In the genomic region with DNA sequence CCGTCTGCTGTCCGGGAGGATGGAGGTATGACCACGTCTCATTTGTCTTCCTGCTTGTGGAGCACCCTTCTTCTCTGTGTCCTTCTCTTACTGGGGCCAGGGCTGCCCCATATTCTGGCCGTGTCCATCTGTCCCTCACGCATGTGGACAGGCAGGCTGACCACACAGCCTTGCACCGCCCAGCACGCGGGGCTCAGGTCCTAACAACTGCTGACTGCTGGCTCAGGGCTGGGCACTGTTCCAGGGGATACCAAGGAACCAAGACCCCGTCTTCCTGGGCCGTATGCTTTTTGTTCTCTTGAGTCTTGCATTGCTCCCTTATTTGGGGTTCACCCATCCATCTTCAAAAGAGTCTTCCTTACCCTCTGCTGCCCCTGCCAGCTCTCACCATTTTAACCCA, we compare ENCODE assay signal across 14 cellular contexts. TPM values are rescaled to one million over a fixed set of nuclear protein-coding genes. Genes with fewer than 3 reads are reported as not detected.
DNase-seq lines count a peak whose midpoint lies in the region; ATAC-seq, FAIRE-seq and TF ChIP-seq lines count a peak whose summit lies in the region.
"Had no signal": no experiment of that assay in that cellular context is flagged by ENCODE, and none has a peak within 500 bp of the region (broad histone marks: within the 10 kb centered on the region; RNA-seq: fewer than 3 reads in every experiment).

No MANE protein-coding gene starts in this region.

- TF ChIP-seq RAD21 in H1 (IDR thresholded peaks at IDR 0.05 in 1 of 2, conservative IDR thresholded peaks at IDR 0.05 in 1 of 2; ENCODE audit: low read depth in 2 of 2, low read length in 2 of 2): no peak

- no peak for DNase-seq in activated CD8-positive, alpha-beta memory T cell treated with anti-CD3 and anti-CD28 coated beads, Interleukin-2, amount 10 ng/mL, durations not matched to agents 7 days and 5 days
- DNase-seq in activated CD8-positive, alpha-beta memory T cell treated with anti-CD3 and anti-CD28 coated beads, Interleukin-2, amount 50 U/mL, for 4 hours: no peak
- DNase-seq in PC-3 (no peak), H1 (ENCODE audit: low read depth in 1 of 2, low spot score in 2 of 2) (no peak), HuH-7 (ENCODE audit: low spot score) (no peak), dedifferentiated amniotic fluid mesenchymal stem cell (ENCODE audit: extremely low spot score) (no peak), kidney glomerular epithelial cell (lab: John Stamatoyannopoulos, UW) (no peak)
- no peak for DNase-seq in stimulated activated effector memory CD8-positive, alpha-beta T cell treated with anti-CD3 and anti-CD28 coated beads, Interleukin-12 subunit alpha, Interleukin-12 subunit beta, amount 100 ng/mL, for 72 hours (ENCODE audit: low spot score in 2 of 2)
- DNase-seq: central memory CD4-positive, alpha-beta T cell; hippocampal formation; NCI-H1092; NCI-H345 had no signal

- H4K8ac ChIP-seq in H1 (ENCODE audit: extremely low read depth, insufficient read depth, low read length): no peak overlapping the region; the same call in 1 of the 2 replicates

- H3K27me3 Mint-ChIP-seq in activated CD8-positive, alpha-beta memory T cell treated with anti-CD3 and anti-CD28 coated beads, Interleukin-2, amount 10 ng/mL, durations not matched to agents 7 days and 5 days: peaks cover 8% of the 10 kb centered on the region

- H3K4me1 ChIP-seq in PC-3 (ENCODE audit: insufficient read depth, low read length): peaks cover 34% of the 10 kb centered on the region
- peaks cover 0 to 12% (median 10%) of the 10 kb centered on the region in 4 experiments; a peak in 6 of 7 replicates for H3K4me1 ChIP-seq in H1 (replicated peaks in 1 of 4; ENCODE audit: control insufficient read depth in 3 of 4, insufficient read depth in 4 of 4, low read length in 3 of 4)

- no peak for TF ChIP-seq POLR2A in H1 (IDR thresholded peaks at IDR 0.05; ENCODE audit: control extremely low read depth in 1 of 2, low read depth in 2 of 2, low read length in 2 of 2)

- H3K27ac Mint-ChIP-seq in activated CD8-positive, alpha-beta memory T cell treated with anti-CD3 and anti-CD28 coated beads, Interleukin-2, amount 10 ng/mL, durations not matched to agents 7 days and 5 days: peak overlapping the region; percentile 78
- peak overlapping the region; percentile 48 for H3K27ac Mint-ChIP-seq in stimulated activated effector memory CD8-positive, alpha-beta T cell treated with anti-CD3 and anti-CD28 coated beads, Interleukin-12 subunit alpha, Interleukin-12 subunit beta, amount 100 ng/mL, for 72 hours
- H3K27ac Mint-ChIP-seq: type B pancreatic cell had no signal

- no peak overlapping the region for H3K18ac ChIP-seq in H1 (ENCODE audit: extremely low read depth, low read length)

- H3K4me1 Mint-ChIP-seq in activated CD8-positive, alpha-beta memory T cell treated with anti-CD3 and anti-CD28 coated beads, Interleukin-2, amount 10 ng/mL, durations not matched to agents 7 days and 5 days: peaks cover 37% of the 10 kb centered on the region
- peaks cover 35% of the 10 kb centered on the region for H3K4me1 Mint-ChIP-seq in stimulated activated effector memory CD8-positive, alpha-beta T cell treated with anti-CD3 and anti-CD28 coated beads, Interleukin-12 subunit alpha, Interleukin-12 subunit beta, amount 100 ng/mL, for 72 hours

- no TSS peak for BruUV-seq in PC-3 (replicated peaks; lab: Mats Ljungman, UMichigan)

- no peak overlapping the region for H3K4ac ChIP-seq in H1 (replicated peaks; ENCODE audit: insufficient read length, low read depth, low read length)

- H3K4me3 Mint-ChIP-seq in activated CD8-positive, alpha-beta memory T cell treated with anti-CD3 and anti-CD28 coated beads, Interleukin-2, amount 10 ng/mL, durations not matched to agents 7 days and 5 days: peak overlapping the region; percentile 10
- peak overlapping the region; percentile 45 for H3K4me3 Mint-ChIP-seq in stimulated activated effector memory CD8-positive, alpha-beta T cell treated with anti-CD3 and anti-CD28 coated beads, Interleukin-12 subunit alpha, Interleukin-12 subunit beta, amount 100 ng/mL, for 72 hours
- H3K4me3 Mint-ChIP-seq: type B pancreatic cell had no signal

- H3K9ac ChIP-seq in PC-3 (ENCODE audit: low read length) (no peak overlapping the region), H1 (replicated peaks in 1 of 4; ENCODE audit: extremely low read depth in 1 of 4, low read depth in 3 of 4, low read length in 3 of 4) (no peak overlapping the region)

- no peaks in the 10 kb centered on the region for H3K27me3 ChIP-seq in PC-3 (ENCODE audit: low read length)
- no peaks in the 10 kb centered on the region; a peak in 2 of 7 replicates for H3K27me3 ChIP-seq in H1 (replicated peaks in 1 of 4; ENCODE audit: control insufficient read depth in 3 of 4, extremely low read depth in 1 of 4, insufficient read depth in 3 of 4, low read length in 3 of 4)

- intact Hi-C loops in PC-3 (cut with micrococcal nuclease): no loop called here

- no peaks in the 10 kb centered on the region for H3K9me2 ChIP-seq in PC-3 (replicated peaks; ENCODE audit: low read length)

- no peak overlapping the region for H3K23ac ChIP-seq in H1 (ENCODE audit: insufficient read length)

- H2AFZ ChIP-seq in PC-3 (ENCODE audit: low read length) (no peak overlapping the region), H1 (ENCODE audit: low read length) (no peak overlapping the region)

- H3K56ac ChIP-seq in H1 (replicated peaks; ENCODE audit: insufficient read length, low read depth, low read length): no peak overlapping the region

- 0 out of 2 replicates have a peak overlapping the region, but pooled peaks have one; percentile 5 for H2BK12ac ChIP-seq in H1 (ENCODE audit: low read depth, low read length)

- no peaks in the 10 kb centered on the region for H3K79me1 ChIP-seq in H1 (ENCODE audit: low read depth, low read length)

- no peak for TF ChIP-seq EP300 in H1 (IDR thresholded peaks at IDR 0.05; ENCODE audit: borderline replicate concordance in 1 of 2, low read depth in 2 of 2, low read length in 2 of 2)

- WGBS in H1 (ENCODE audit: extremely low coverage in 1 of 2, insufficient coverage in 1 of 2, insufficient read length in 1 of 2, insufficient replicate concordance in 2 of 2, low coverage in 1 of 2, low lambda C conversion rate in 2 of 2, missing lambda C conversion rate in 1 of 2), 2 experiments: 84% methylated on average over 10 of the region's 10 CpGs; no CpG with 5 or more reads in 1 of the 2 experiments

- H3K9me3 Mint-ChIP-seq in activated CD8-positive, alpha-beta memory T cell treated with anti-CD3 and anti-CD28 coated beads, Interleukin-2, amount 10 ng/mL, durations not matched to agents 7 days and 5 days (ENCODE audit: low read depth): no peaks in the 10 kb centered on the region
- H3K9me3 Mint-ChIP-seq in stimulated activated effector memory CD8-positive, alpha-beta T cell treated with anti-CD3 and anti-CD28 coated beads, Interleukin-12 subunit alpha, Interleukin-12 subunit beta, amount 100 ng/mL, for 72 hours: no peaks in the 10 kb centered on the region
- H3K9me3 Mint-ChIP-seq: type B pancreatic cell had no signal

- H3K4me2 ChIP-seq in PC-3 (ENCODE audit: low read length) (0 out of 2 replicates have a peak overlapping the region, but pooled peaks have one; percentile 28), H1 (ENCODE audit: insufficient read depth in 1 of 2, low read depth in 2 of 2, low read length in 2 of 2) (no peak overlapping the region)

- no peak overlapping the region for H4K5ac ChIP-seq in H1 (ENCODE audit: insufficient read length, low read depth, low read length)

- 0 out of 2 replicates have a peak overlapping the region, but pooled peaks have one; percentile 44 for H2BK5ac ChIP-seq in H1 (ENCODE audit: low read depth, low read length)

- H4K20me1 ChIP-seq in PC-3 (ENCODE audit: low read length): no peaks in the 10 kb centered on the region
- no peaks in the 10 kb centered on the region for H4K20me1 ChIP-seq in H1 (replicated peaks in 1 of 2; ENCODE audit: control insufficient read depth in 1 of 2, insufficient read depth in 2 of 2, low read length in 2 of 2)

- no peaks in the 10 kb centered on the region for H3K9me3 ChIP-seq in PC-3 (ENCODE audit: low read length)
- no peaks in the 10 kb centered on the region for H3K9me3 ChIP-seq in H1 (ENCODE audit: insufficient read depth in 2 of 2, low read depth in 1 of 2, low read length in 1 of 2)
- H3K9me3 ChIP-seq: lower lobe of right lung had no signal

- no peaks in the 10 kb centered on the region for H3K23me2 ChIP-seq in H1 (ENCODE audit: low read depth, low read length)

- FAIRE-seq in H1 (lab: Jason Lieb, UNC): no peak

- no peak overlapping the region for H3K27ac ChIP-seq in PC-3 (ENCODE audit: low read length)
- no peak overlapping the region for H3K27ac ChIP-seq in H1 (ENCODE audit: low read depth, low read length)
- H3K27ac ChIP-seq: lower lobe of right lung had no signal

- H3K4me3 ChIP-seq in PC-3 (ENCODE audit: low read length) (no peak overlapping the region), H1 (ENCODE audit: extremely low read depth in 1 of 4, insufficient read depth in 2 of 4, low read depth in 3 of 4, low read length in 4 of 4) (no peak overlapping the region)
- H3K4me3 ChIP-seq: lower lobe of right lung had no signal

- peaks cover 3% of the 10 kb centered on the region for H3K36me3 Mint-ChIP-seq in activated CD8-positive, alpha-beta memory T cell treated with anti-CD3 and anti-CD28 coated beads, Interleukin-2, amount 10 ng/mL, durations not matched to agents 7 days and 5 days
- H3K36me3 Mint-ChIP-seq in stimulated activated effector memory CD8-positive, alpha-beta T cell treated with anti-CD3 and anti-CD28 coated beads, Interleukin-12 subunit alpha, Interleukin-12 subunit beta, amount 100 ng/mL, for 72 hours: no peaks in the 10 kb centered on the region
- H3K36me3 Mint-ChIP-seq: type B pancreatic cell had no signal

- no peak overlapping the region for H3K14ac ChIP-seq in H1 (ENCODE audit: insufficient read length)

- H2BK120ac ChIP-seq in H1 (replicated peaks; ENCODE audit: low read depth, low read length): no peak overlapping the region

- no peak overlapping the region for H2BK20ac ChIP-seq in H1 (ENCODE audit: low read length)

- H2BK15ac ChIP-seq in H1 (ENCODE audit: low read length): peak overlapping the region; percentile 88; the same call in 1 of the 2 replicates

- no peak overlapping the region for H2AK5ac ChIP-seq in H1 (ENCODE audit: low read depth, low read length)

- no peaks in the 10 kb centered on the region for H3K36me3 ChIP-seq in PC-3 (ENCODE audit: low read depth, low read length)
- H3K36me3 ChIP-seq in H1 (ENCODE audit: control insufficient read depth in 2 of 4, insufficient read depth in 4 of 4, low read length in 3 of 4): no peaks in the 10 kb centered on the region

- H3K79me2 ChIP-seq in PC-3 (ENCODE audit: low read length) (no peaks in the 10 kb centered on the region), H1 (ENCODE audit: control insufficient read depth in 1 of 2, insufficient read depth in 2 of 2, low read length in 2 of 2) (no peaks in the 10 kb centered on the region)

- no peak overlapping the region for H4K91ac ChIP-seq in H1 (replicated peaks; ENCODE audit: insufficient read length, low read length)

- no peaks in the 10 kb centered on the region for H3F3A ChIP-seq in PC-3 (ENCODE audit: low read length, unreplicated experiment)

- no peak for TF ChIP-seq CTCF in PC-3 (conservative IDR thresholded peaks at IDR 0.05; ENCODE audit: low read depth, low read length)
- TF ChIP-seq CTCF in H1 (IDR thresholded peaks at IDR 0.05; ENCODE audit: control extremely low read depth in 1 of 3, insufficient read depth in 1 of 3, low read depth in 1 of 3, low read length in 3 of 3): no peak

- POLR2A ChIA-PET in PC-3 (lab: Charles Lee; ENCODE audit: unreplicated experiment): no interaction called here
- POLR2A ChIA-PET in H1 (lab: Charles Lee; ENCODE audit: partially characterized antibody): no interaction called here

- ATAC-seq in activated CD8-positive, alpha-beta memory T cell treated with anti-CD3 and anti-CD28 coated beads, Interleukin-2, amount 10 ng/mL, durations not matched to agents 7 days and 5 days: no peak
- no peak for ATAC-seq in PC-3
- ATAC-seq in stimulated activated effector memory CD8-positive, alpha-beta T cell treated with anti-CD3 and anti-CD28 coated beads, Interleukin-12 subunit alpha, Interleukin-12 subunit beta, amount 100 ng/mL, for 72 hours: no peak

- CTCF ChIA-PET in activated CD8-positive, alpha-beta memory T cell treated with anti-CD3 and anti-CD28 coated beads, Interleukin-2, amount 10 ng/mL, durations not matched to agents 7 days and 5 days (lab: Charles Lee): interaction anchor here (0.7 to 1.9 kb wide), 9 partner anchors 8 to 216 kb away, joined by 3 to 10 read pairs (median 6); partner anchors contain the start of gene H6PD
- CTCF ChIA-PET in PC-3 (lab: Charles Lee): interaction anchor here (0.6 kb wide), 2 partner anchors 9 to 339 kb away, joined by 4 read pairs; no protein-coding TSS in a partner anchor
- CTCF ChIA-PET in H1 (lab: Charles Lee; ENCODE audit: partially characterized antibody): interaction anchor here (0.6 to 2.4 kb wide), 7 partner anchors 8 to 221 kb away, joined by 3 to 9 read pairs (median 3); no protein-coding TSS in a partner anchor

RNA-seq across cellular contexts. Expression of gene SPSB1, which starts 17.5 kb away (rescaled TPM):
- total RNA-seq in activated CD8-positive, alpha-beta memory T cell treated with anti-CD3 and anti-CD28 coated beads, Interleukin-2, amount 10 ng/mL, durations not matched to agents 7 days and 5 days: 1 to 10 TPM; 8.2 to 9.0 TPM
- total RNA-seq in PC-3 (2014; rRNA removed): 18.1 and 32.9 TPM in 2 replicates
- 4.0 and 5.3 TPM in 2 replicates for total RNA-seq in H1 (2021; fragmentation: NEBNext Ultra II Directional; extraction: Animal tissue kit (Norgen Biotek cat#: 25700))
- polyA plus RNA-seq in H1 (2011; rRNA removed): 6.4 and 8.2 TPM in 2 replicates
- 5.0 TPM for polyA plus RNA-seq in H1 (2011; cell fraction: cytosol; rRNA removed)
- 5.0 TPM for polyA plus RNA-seq in H1 (2011; cell fraction: nucleus; rRNA removed)
- 3.3 to 5.5 TPM (median 4.1 TPM) in 4 replicates for polyA plus RNA-seq in H1 (2012, experiment 1 of 2)
- 4.3 TPM for polyA plus RNA-seq in H1 (2012, experiment 2 of 2)
- polyA plus RNA-seq in H1 (2013, experiment 1 of 2): 2.6 TPM
- polyA plus RNA-seq in H1 (2013, experiment 2 of 2): 2.9 TPM
- polyA minus RNA-seq in H1 (2011; rRNA and poly(A)+ RNA removed): 5.3 and 7.5 TPM in 2 replicates
- 4.0 TPM for polyA minus RNA-seq in H1 (2011; cell fraction: cytosol; rRNA and poly(A)+ RNA removed)
- polyA minus RNA-seq in H1 (2011; cell fraction: nucleus; rRNA and poly(A)+ RNA removed): 2.9 TPM

RNA-seq across cellular contexts. Expression of gene H6PD, which starts 40.6 kb away (rescaled TPM):
- 10 to 100 TPM; 13.2 to 13.5 TPM for total RNA-seq in activated CD8-positive, alpha-beta memory T cell treated with anti-CD3 and anti-CD28 coated beads, Interleukin-2, amount 10 ng/mL, durations not matched to agents 7 days and 5 days
- total RNA-seq in PC-3 (2014; rRNA removed): 6.8 and 8.9 TPM in 2 replicates
- total RNA-seq in H1 (2021; fragmentation: NEBNext Ultra II Directional; extraction: Animal tissue kit (Norgen Biotek cat#: 25700)): 3.8 and 4.0 TPM in 2 replicates
- 3.6 and 5.0 TPM in 2 replicates for polyA plus RNA-seq in H1 (2011; rRNA removed)
- 3.7 TPM for polyA plus RNA-seq in H1 (2011; cell fraction: cytosol; rRNA removed)
- polyA plus RNA-seq in H1 (2011; cell fraction: nucleus; rRNA removed): 6.8 TPM
- polyA plus RNA-seq in H1 (2012, experiment 1 of 2): 3.3 to 5.0 TPM (median 3.8 TPM) in 4 replicates
- polyA plus RNA-seq in H1 (2012, experiment 2 of 2): 3.4 TPM
- 5.8 TPM for polyA plus RNA-seq in H1 (2013, experiment 1 of 2)
- 4.7 TPM for polyA plus RNA-seq in H1 (2013, experiment 2 of 2)
- polyA minus RNA-seq in H1 (2011; rRNA and poly(A)+ RNA removed): 3.8 and 3.9 TPM in 2 replicates
- polyA minus RNA-seq in H1 (2011; cell fraction: cytosol; rRNA and poly(A)+ RNA removed): 3.4 TPM
- polyA minus RNA-seq in H1 (2011; cell fraction: nucleus; rRNA and poly(A)+ RNA removed): 3.4 TPM
